In the genomic region with DNA sequence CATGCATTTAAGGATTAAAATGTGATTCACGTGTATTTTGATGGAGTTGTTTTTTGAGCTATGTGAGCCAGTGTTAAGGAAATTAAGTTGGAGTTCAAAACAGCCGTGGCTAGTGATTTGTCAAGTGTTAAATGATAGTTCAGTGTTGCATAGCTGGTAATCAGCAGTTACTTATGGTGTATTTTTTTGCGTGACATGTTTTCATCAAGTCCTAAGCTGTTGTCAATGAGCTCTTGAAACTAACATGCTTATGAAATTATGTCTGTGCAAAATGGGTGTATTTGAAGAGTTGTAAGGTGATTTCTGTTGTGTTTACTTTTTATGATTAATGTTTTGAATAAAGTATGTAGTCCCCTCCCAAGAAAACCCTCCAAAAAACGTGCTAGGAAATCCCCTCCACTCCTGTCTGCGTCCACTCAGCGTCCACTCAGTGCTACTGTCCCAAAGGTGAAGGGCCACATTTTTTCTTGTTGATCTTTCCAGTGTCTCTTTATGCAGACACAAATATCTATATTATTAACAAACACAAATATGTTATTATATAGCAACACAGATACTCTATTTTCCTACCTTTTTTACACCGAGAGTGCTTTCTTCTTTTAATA, we compare ENCODE assay signal across 9 cellular contexts. TPM values are rescaled to one million over a fixed set of nuclear protein-coding genes. Genes with fewer than 3 reads are reported as not detected.
DNase-seq lines count a peak whose midpoint lies in the region; ATAC-seq and TF ChIP-seq lines count a peak whose summit lies in the region.
"Had no signal": no experiment of that assay in that cellular context is flagged by ENCODE, and none has a peak within 500 bp of the region (broad histone marks: within the 10 kb centered on the region; RNA-seq: fewer than 3 reads in every experiment).

No MANE protein-coding gene starts in this region.

- H3K4me1 ChIP-seq in H9 (ENCODE audit: insufficient read depth, low read length) (peaks cover 13% of the 10 kb centered on the region; the same call in 1 of the 2 replicates), mesodermal cell (ENCODE audit: control insufficient read depth, insufficient read depth, low read length, poor library complexity, severe bottlenecking) (peaks cover 45% of the 10 kb centered on the region)

- H3K9me3 Mint-ChIP-seq in H9 = no peaks in the 10 kb centered on the region
- H3K9me3 Mint-ChIP-seq in MCF 10A (ENCODE audit: unreplicated experiment) = no peaks in the 10 kb centered on the region

- H2BK12ac ChIP-seq in H9 (ENCODE audit: insufficient read length, low read depth, low read length) = no peak overlapping the region

- H3K4me2 ChIP-seq in H9 (ENCODE audit: insufficient read depth, insufficient read length, low read length) = peak overlapping the region; percentile 12

- no peak overlapping the region for H4K91ac ChIP-seq in H9 (ENCODE audit: insufficient read length, low read depth, low read length)

- WGBS in H9 (ENCODE audit: extremely low coverage, insufficient read length, low lambda C conversion rate) = no CpG with 5 or more reads among the region's 7 CpGs
- WGBS in mesodermal cell (ENCODE audit: insufficient coverage in 2 of 2), 2 experiments = 50 to 59% methylated on average over 6 of the region's 7 CpGs

- no peaks in the 10 kb centered on the region for H3K23me2 ChIP-seq in H9 (ENCODE audit: insufficient read length, low read depth, low read length, poor library complexity, severe bottlenecking)

- H3K27ac Mint-ChIP-seq in H9 (peak overlapping the region; percentile 53 to 94 (median 93); a peak in 6 of 7 replicates), MCF 10A (ENCODE audit: low read depth, unreplicated experiment) (peak overlapping the region; percentile 88)

- no peak overlapping the region for H3T11ph ChIP-seq in H9 (ENCODE audit: low read length)

- no peaks in the 10 kb centered on the region for H3K9me3 ChIP-seq in H9 (ENCODE audit: control insufficient read depth, low read depth, low read length)
- H3K9me3 ChIP-seq in mesodermal cell (ENCODE audit: control insufficient read depth, low read length) = no peaks in the 10 kb centered on the region

- H3K36me3 ChIP-seq in mesodermal cell (ENCODE audit: control insufficient read depth, insufficient read depth, low read length) = peaks cover 18% of the 10 kb centered on the region

- no peak overlapping the region for H2BK20ac ChIP-seq in H9 (ENCODE audit: low read depth, low read length, poor library complexity, severe bottlenecking)

- H3K79me1 ChIP-seq in H9 (ENCODE audit: insufficient read depth, low read depth, low read length, poor library complexity, severe bottlenecking) = peaks cover 8% of the 10 kb centered on the region

- DNase-seq in AG10803 (ENCODE audit: low read depth) (no peak), H9 (no peak), MCF 10A (ENCODE audit: unreplicated experiment) (no peak), anterior cingulate cortex (lab: John Stamatoyannopoulos, UW) (no peak)
- DNase-seq in activated CD8-positive, alpha-beta memory T cell treated with anti-CD3 and anti-CD28 coated beads, Interleukin-2, amount 50 U/mL, for 48 hours = no peak

- no peaks in the 10 kb centered on the region for H4K20me1 ChIP-seq in H9 (ENCODE audit: control insufficient read depth, insufficient read depth, insufficient read length)

- TF ChIP-seq CTCF in AG10803 (conservative IDR thresholded peaks at IDR 0.05; ENCODE audit: low read length) (no peak), H9 (conservative IDR thresholded peaks at IDR 0.05) (no peak), MCF 10A (IDR thresholded peaks at IDR 0.05; ENCODE audit: unreplicated experiment) (no peak)

- peaks cover 32% of the 10 kb centered on the region; the same call in 1 of the 2 replicates for H3K79me2 ChIP-seq in H9 (ENCODE audit: insufficient read depth, low read length)

- H3K4me3 Mint-ChIP-seq in H9 (no peak overlapping the region), MCF 10A (ENCODE audit: unreplicated experiment) (peak overlapping the region; percentile 66)

- H3K4me1 Mint-ChIP-seq in H9 = peaks cover 65 to 77% of the 10 kb centered on the region in 2 experiments
- H3K4me1 Mint-ChIP-seq in MCF 10A (ENCODE audit: insufficient read depth, unreplicated experiment) = peaks cover 32% of the 10 kb centered on the region

- H2BK120ac ChIP-seq in H9 (ENCODE audit: low read depth, low read length, poor library complexity, severe bottlenecking) = no peak overlapping the region

- no peak overlapping the region for H3K23ac ChIP-seq in H9 (ENCODE audit: insufficient read length, low read depth, low read length)

- no peak overlapping the region for H4K8ac ChIP-seq in H9 (replicated peaks; ENCODE audit: insufficient read length, low read depth, low read length)

- H3K4ac ChIP-seq in H9 (ENCODE audit: low read depth, low read length) = no peak overlapping the region

- H3K9ac ChIP-seq in H9 (ENCODE audit: extremely low read depth, insufficient read length, low read length) = no peak overlapping the region

- no peak overlapping the region for H3K56ac ChIP-seq in H9 (ENCODE audit: insufficient read length, low read depth, low read length)

- H2BK5ac ChIP-seq in H9 (ENCODE audit: insufficient read length, low read length) = no peak overlapping the region

- CTCF ChIA-PET in MCF 10A (lab: Yijun Ruan, JAX) = interaction anchor here (0.5 to 2.0 kb wide), 10 partner anchors 9 to 222 kb away, joined by 3 to 33 read pairs (median 5); a partner anchor contains a TSS

- H3K27ac ChIP-seq in H9 (ENCODE audit: insufficient read length, low read depth, low read length) (no peak overlapping the region), mesodermal cell (ENCODE audit: low read depth, low read length, severe bottlenecking) (peak overlapping the region; percentile 94)
- H3K27ac ChIP-seq: VCaP had no signal

- POLR2A ChIA-PET in MCF 10A (lab: Yijun Ruan, JAX) = interaction anchor here (0.7 to 8.3 kb wide), 15 partner anchors 9 to 277 kb away, joined by 3 to 66 read pairs (median 4); a partner anchor contains a TSS

- intact Hi-C loops in MCF 10A (cut with micrococcal nuclease) = no loop called here

- no peak overlapping the region for H3K14ac ChIP-seq in H9 (ENCODE audit: insufficient read depth, low read length)

- H3K36me3 Mint-ChIP-seq in H9 (ENCODE audit: insufficient read depth in 1 of 3, low read depth in 3 of 3) (peaks cover 0 to 12% (median 5%) of the 10 kb centered on the region in 3 experiments; a peak in 4 of 7 replicates), MCF 10A (ENCODE audit: insufficient read depth, unreplicated experiment) (peaks cover 8% of the 10 kb centered on the region)

- no peak overlapping the region for H4K5ac ChIP-seq in H9 (ENCODE audit: insufficient read length, low read depth, low read length)

- H3K4me3 ChIP-seq in AG10803 (ENCODE audit: low read length) (peak overlapping the region; percentile 38), mesodermal cell (ENCODE audit: extremely low read depth, insufficient read depth, low read length, poor library complexity, severe bottlenecking) (peak overlapping the region; percentile 12)

- H3K27me3 Mint-ChIP-seq in H9 (ENCODE audit: low read depth) (no peaks in the 10 kb centered on the region), MCF 10A (ENCODE audit: insufficient read depth, unreplicated experiment) (no peaks in the 10 kb centered on the region)

- no peak overlapping the region for H2AK5ac ChIP-seq in H9 (ENCODE audit: insufficient read length, low read length)

- BruUV-seq in MCF 10A (replicated peaks; lab: Mats Ljungman, UMichigan) = TSS peak; percentile 87

- ATAC-seq in GM21786 (IDR thresholded peaks at IDR 0.05; ENCODE audit: unreplicated experiment) = no peak
- ATAC-seq in GM21360 (IDR thresholded peaks at IDR 0.05; ENCODE audit: unreplicated experiment) = no peak

- H3K18ac ChIP-seq in H9 (ENCODE audit: insufficient read length, low read depth, low read length) = no peak overlapping the region

- no peak overlapping the region for H2AFZ ChIP-seq in H9 (ENCODE audit: low read length)

- no peaks in the 10 kb centered on the region for H3K27me3 ChIP-seq in H9 (ENCODE audit: insufficient read depth, low read length)

- no peak overlapping the region for H2BK15ac ChIP-seq in H9 (ENCODE audit: low read depth, low read length)

RNA-seq across cellular contexts. Expression of a gene that starts 30.0 kb away (rescaled TPM):
- total RNA-seq in H9 (2021) (203 and 205 TPM in 2 replicates), MCF 10A (2022) (114 and 129 TPM in 2 replicates)
- polyA plus RNA-seq in mesodermal cell (2013, experiment 1 of 2) = 68.9 TPM
- 72.2 TPM for polyA plus RNA-seq in mesodermal cell (2013, experiment 2 of 2)
